In genomic region chr16:8620535-8620934, GRCh38 we compare ENCODE assay signal across 12 cellular contexts. TPM values are rescaled to one million over a fixed set of nuclear protein-coding genes. Genes with fewer than 3 reads are reported as not detected.
DNase-seq lines count a peak whose midpoint lies in the region; ATAC-seq and TF ChIP-seq lines count a peak whose summit lies in the region.
"Had no signal": no experiment of that assay in that cellular context is flagged by ENCODE, and none has a peak within 500 bp of the region (broad histone marks: within the 10 kb centered on the region; RNA-seq: fewer than 3 reads in every experiment).

No MANE protein-coding gene starts in this region.

- peak overlapping the region; percentile 99 for H3K4me3 Mint-ChIP-seq in activated naive CD4-positive, alpha-beta T cell treated with anti-CD3 and anti-CD28 coated beads, Interleukin-2, amount 10 ng/mL, durations not matched to agents 7 days and 5 days
- H3K4me3 Mint-ChIP-seq in T-helper 17 cell: peak overlapping the region; percentile 93
- H3K4me3 Mint-ChIP-seq in endothelial cell (ENCODE audit: unreplicated experiment): peak overlapping the region; percentile 97
- H3K4me3 Mint-ChIP-seq in stimulated activated naive B cell treated with anti-CD40 and anti-IgM and Interleukin-4, amounts not matched to agents 10 μg/mL and 1 μg/mL and 100 μg/mL, for 72 hours: peak overlapping the region; percentile 94 to 99

- H3K4me1 Mint-ChIP-seq in activated naive CD4-positive, alpha-beta T cell treated with anti-CD3 and anti-CD28 coated beads, Interleukin-2, amount 10 ng/mL, durations not matched to agents 7 days and 5 days: peaks cover 23% of the 10 kb centered on the region
- peaks cover 13% of the 10 kb centered on the region for H3K4me1 Mint-ChIP-seq in T-helper 17 cell
- H3K4me1 Mint-ChIP-seq in endothelial cell (ENCODE audit: unreplicated experiment): peaks cover 6% of the 10 kb centered on the region
- H3K4me1 Mint-ChIP-seq in stimulated activated naive B cell treated with anti-CD40 and anti-IgM and Interleukin-4, amounts not matched to agents 10 μg/mL and 1 μg/mL and 100 μg/mL, for 72 hours: peaks cover 7 to 40% of the 10 kb centered on the region in 2 donors

- H3K9me3 Mint-ChIP-seq in activated naive CD4-positive, alpha-beta T cell treated with anti-CD3 and anti-CD28 coated beads, Interleukin-2, amount 10 ng/mL, durations not matched to agents 7 days and 5 days: no peaks in the 10 kb centered on the region
- H3K9me3 Mint-ChIP-seq in endothelial cell (ENCODE audit: unreplicated experiment): no peaks in the 10 kb centered on the region
- H3K9me3 Mint-ChIP-seq in stimulated activated naive B cell treated with anti-CD40 and anti-IgM and Interleukin-4, amounts not matched to agents 10 μg/mL and 1 μg/mL and 100 μg/mL, for 72 hours: no peaks in the 10 kb centered on the region

- H3K27ac Mint-ChIP-seq in activated naive CD4-positive, alpha-beta T cell treated with anti-CD3 and anti-CD28 coated beads, Interleukin-2, amount 10 ng/mL, durations not matched to agents 7 days and 5 days: no peak overlapping the region
- H3K27ac Mint-ChIP-seq in T-helper 17 cell: peak overlapping the region; percentile 94
- no peak overlapping the region for H3K27ac Mint-ChIP-seq in endothelial cell (ENCODE audit: unreplicated experiment)
- H3K27ac Mint-ChIP-seq in stimulated activated naive B cell treated with anti-CD40 and anti-IgM and Interleukin-4, amounts not matched to agents 10 μg/mL and 1 μg/mL and 100 μg/mL, for 72 hours: no peak overlapping the region

- CTCF ChIA-PET in activated naive CD4-positive, alpha-beta T cell treated with anti-CD3 and anti-CD28 coated beads, Interleukin-2, amount 10 ng/mL, durations not matched to agents 7 days and 5 days (lab: Charles Lee): no interaction called here

- ATAC-seq in T-helper 17 cell (no peak), HG03097 (IDR thresholded peaks at IDR 0.05; ENCODE audit: low FRiP score, unreplicated experiment) (no peak), GM19395 (IDR thresholded peaks at IDR 0.05; ENCODE audit: unreplicated experiment) (no peak)
- ATAC-seq in stimulated activated naive B cell treated with anti-CD40 and anti-IgM and Interleukin-4, amounts not matched to agents 10 μg/mL and 1 μg/mL and 100 μg/mL, for 72 hours (replicated peaks): no peak

- TF ChIP-seq CTCF in endothelial cell (IDR thresholded peaks at IDR 0.05; ENCODE audit: unreplicated experiment): no peak

- peaks cover 31% of the 10 kb centered on the region for H3K27me3 Mint-ChIP-seq in activated naive CD4-positive, alpha-beta T cell treated with anti-CD3 and anti-CD28 coated beads, Interleukin-2, amount 10 ng/mL, durations not matched to agents 7 days and 5 days
- peaks cover 14% of the 10 kb centered on the region for H3K27me3 Mint-ChIP-seq in T-helper 17 cell
- peaks cover 2% of the 10 kb centered on the region for H3K27me3 Mint-ChIP-seq in endothelial cell (ENCODE audit: unreplicated experiment)
- H3K27me3 Mint-ChIP-seq in stimulated activated naive B cell treated with anti-CD40 and anti-IgM and Interleukin-4, amounts not matched to agents 10 μg/mL and 1 μg/mL and 100 μg/mL, for 72 hours: peaks cover 10 to 11% of the 10 kb centered on the region in 2 donors

- no peak for DNase-seq in activated naive CD4-positive, alpha-beta T cell treated with anti-CD3 and anti-CD28 coated beads, Interleukin-2, amount 10 ng/mL, durations not matched to agents 7 days and 5 days
- DNase-seq in activated naive CD4-positive, alpha-beta T cell treated with anti-CD3 and anti-CD28 coated beads, Interleukin-2, amount 50 U/mL, for 16 hours: no peak
- DNase-seq in T-helper 17 cell (no peak), endothelial cell (ENCODE audit: low spot score) (no peak), DMS153 (lab: John Stamatoyannopoulos, UW) (no peak)
- no peak for DNase-seq in stimulated activated naive B cell treated with anti-CD40 and anti-IgM and Interleukin-4, amounts not matched to agents 10 μg/mL and 1 μg/mL and 100 μg/mL, for 72 hours
- DNase-seq: aorta; effector CD4-positive, alpha-beta T cell had no signal

- H3K36me3 Mint-ChIP-seq in activated naive CD4-positive, alpha-beta T cell treated with anti-CD3 and anti-CD28 coated beads, Interleukin-2, amount 10 ng/mL, durations not matched to agents 7 days and 5 days: peaks cover 5% of the 10 kb centered on the region
- H3K36me3 Mint-ChIP-seq in T-helper 17 cell (ENCODE audit: low read depth) (no peaks in the 10 kb centered on the region), endothelial cell (ENCODE audit: low read depth, unreplicated experiment) (no peaks in the 10 kb centered on the region)
- H3K36me3 Mint-ChIP-seq in stimulated activated naive B cell treated with anti-CD40 and anti-IgM and Interleukin-4, amounts not matched to agents 10 μg/mL and 1 μg/mL and 100 μg/mL, for 72 hours: peaks cover 3 to 10% of the 10 kb centered on the region in 2 donors

- no peaks in the 10 kb centered on the region for H3K9me3 ChIP-seq in T-helper 17 cell (ENCODE audit: control insufficient read depth, low read length, poor library complexity, severe bottlenecking)
- H3K9me3 ChIP-seq: vagina had no signal

RNA-seq across cellular contexts. Expression of gene METTL22, which starts 1.0 kb away (rescaled TPM):
- total RNA-seq in T-helper 17 cell: 10 to 100 TPM; 23.9 to 30.2 TPM
- 39.6 TPM for total RNA-seq in endothelial cell (ENCODE audit: unreplicated experiment)

RNA-seq across cellular contexts. Expression of gene TMEM114, which starts 30.2 kb away (rescaled TPM):
- total RNA-seq in T-helper 17 cell: not detected
- total RNA-seq in endothelial cell (ENCODE audit: unreplicated experiment): not detected
- total RNA-seq: activated CD8-positive, alpha-beta memory T cell treated with anti-CD3 and anti-CD28 coated beads for 36 hours; aorta; vagina had no signal

RNA-seq across cellular contexts. Expression of gene ABAT, which starts 53.9 kb away (rescaled TPM):
- total RNA-seq in T-helper 17 cell (1 to 10 TPM; 8.7 to 9.5 TPM), endothelial cell (ENCODE audit: unreplicated experiment) (1.6 TPM)
